1 cellular context compared by ENCODE assay signal in genomic region chr2:109670556-109671411, GRCh38.
TF ChIP-seq lines count a peak whose summit lies in the region.

No MANE protein-coding gene starts in this region.

TF ChIP-seq in HepG2, 621 proteins besides CTCF, POLR2A, EP300 and RAD21 (continued from another document):
- TF ChIP-seq ZBTB4 (CRISPR knock-in tag; IDR thresholded peaks at IDR 0.05; ENCODE audit: borderline replicate concordance) (0 out of 2 replicates have a peak, but pooled peaks have one; percentile 38), ZNF687 (CRISPR knock-in tag; IDR thresholded peaks at IDR 0.05) (peak; percentile 79), HNRNPL (IDR thresholded peaks at IDR 0.05; ENCODE audit: low read depth, low read length) (peak; percentile 59; the same call in 1 of the 2 replicates), NRL (CRISPR knock-in tag; IDR thresholded peaks at IDR 0.05; ENCODE audit: borderline replicate concordance) (0 out of 2 replicates have a peak, but pooled peaks have one; percentile 39), STAG1 (CRISPR knock-in tag; IDR thresholded peaks at IDR 0.05) (peak; percentile 65), ELF1 (CRISPR knock-in tag; IDR thresholded peaks at IDR 0.05) (peak; percentile 39; the same call in 1 of the 2 replicates), ZSCAN9 (CRISPR knock-in tag; IDR thresholded peaks at IDR 0.05; ENCODE audit: borderline replicate concordance) (no peak), ATF7 (IDR thresholded peaks at IDR 0.05) (no peak), ATF7 (CRISPR knock-in tag; IDR thresholded peaks at IDR 0.05) (0 out of 2 replicates have a peak, but pooled peaks have one; percentile 34), ZBTB38 (CRISPR knock-in tag; IDR thresholded peaks at IDR 0.05) (peak; percentile 67; the same call in 1 of the 2 replicates), JUN (CRISPR knock-in tag; IDR thresholded peaks at IDR 0.05) (0 out of 2 replicates have a peak, but pooled peaks have one; percentile 27), DMAP1 (CRISPR knock-in tag; IDR thresholded peaks at IDR 0.05) (no peak), RFXAP (CRISPR knock-in tag; IDR thresholded peaks at IDR 0.05; ENCODE audit: borderline replicate concordance) (no peak), ZFX (CRISPR knock-in tag; IDR thresholded peaks at IDR 0.05; ENCODE audit: low read depth) (peak; percentile 17; the same call in 1 of the 2 replicates), GTF3A (CRISPR knock-in tag; conservative IDR thresholded peaks at IDR 0.05) (peak; percentile 61; the same call in 1 of the 2 replicates), POLR2G (IDR thresholded peaks at IDR 0.05; ENCODE audit: low read depth, low read length) (no peak), GATAD2A (CRISPR knock-in tag; IDR thresholded peaks at IDR 0.05) (0 out of 2 replicates have a peak, but pooled peaks have one; percentile 31), SP1 (IDR thresholded peaks at IDR 0.05) (no peak), SP1 (CRISPR knock-in tag; IDR thresholded peaks at IDR 0.05) (no peak), ZNF691 (CRISPR knock-in tag; IDR thresholded peaks at IDR 0.05; ENCODE audit: borderline replicate concordance, low read depth) (peak; percentile 26; the same call in 1 of the 2 replicates), ZNF225 (CRISPR knock-in tag; IDR thresholded peaks at IDR 0.05) (peak; percentile 55; the same call in 1 of the 2 replicates), YEATS2 (CRISPR knock-in tag; IDR thresholded peaks at IDR 0.05; ENCODE audit: borderline replicate concordance) (no peak), RNF2 (conservative IDR thresholded peaks at IDR 0.05; ENCODE audit: low read depth) (no peak), ZNF362 (CRISPR knock-in tag; IDR thresholded peaks at IDR 0.05; ENCODE audit: borderline replicate concordance) (0 out of 2 replicates have a peak, but pooled peaks have one; percentile 19), PHF8 (CRISPR knock-in tag; IDR thresholded peaks at IDR 0.05) (peak; percentile 26; the same call in 1 of the 2 replicates), ZFP91 (CRISPR knock-in tag; IDR thresholded peaks at IDR 0.05; ENCODE audit: borderline replicate concordance) (peak; percentile 44; the same call in 1 of the 2 replicates), POGK (CRISPR knock-in tag; conservative IDR thresholded peaks at IDR 0.05) (no peak), ZNF788 (CRISPR knock-in tag; IDR thresholded peaks at IDR 0.05; ENCODE audit: borderline replicate concordance) (peak; percentile 42; the same call in 1 of the 2 replicates), ZBTB7A (CRISPR knock-in tag; IDR thresholded peaks at IDR 0.05) (0 out of 2 replicates have a peak, but pooled peaks have one; percentile 47), HIC2 (CRISPR knock-in tag; IDR thresholded peaks at IDR 0.05; ENCODE audit: low read depth) (0 out of 2 replicates have a peak, but pooled peaks have one; percentile 24), GABPB1 (CRISPR knock-in tag; IDR thresholded peaks at IDR 0.05) (peak; percentile 33; the same call in 1 of the 2 replicates), ELK4 (CRISPR knock-in tag; IDR thresholded peaks at IDR 0.05; ENCODE audit: borderline replicate concordance) (no peak), ZNF468 (CRISPR knock-in tag; IDR thresholded peaks at IDR 0.05) (0 out of 2 replicates have a peak, but pooled peaks have one; percentile 38), CBX5 (CRISPR knock-in tag; IDR thresholded peaks at IDR 0.05; ENCODE audit: borderline replicate concordance) (0 out of 2 replicates have a peak, but pooled peaks have one; percentile 39), SAP130 (CRISPR knock-in tag; IDR thresholded peaks at IDR 0.05; ENCODE audit: low read depth) (peak; percentile 27; the same call in 1 of the 2 replicates), ZNF383 (CRISPR knock-in tag; IDR thresholded peaks at IDR 0.05; ENCODE audit: borderline replicate concordance) (0 out of 2 replicates have a peak, but pooled peaks have one; percentile 65)
